ENCODE assay signal across 8 cellular contexts in genomic region chr5:149114403-149115312, GRCh38. TPM values are rescaled to one million over a fixed set of nuclear protein-coding genes. Genes with fewer than 3 reads are reported as not detected.
DNase-seq lines count a peak whose midpoint lies in the region; ATAC-seq and TF ChIP-seq lines count a peak whose summit lies in the region.

No MANE protein-coding gene starts in this region.

- H3K27me3 ChIP-seq in dorsolateral prefrontal cortex = no peaks in the 10 kb centered on the region

- CTCF ChIA-PET in GM10248 (lab: Yijun Ruan, JAX) = interaction anchor here (0.7 to 4.0 kb wide), 15 partner anchors 10 to 1187 kb away, joined by 3 to 54 read pairs (median 4); no protein-coding TSS in a partner anchor
- CTCF ChIA-PET in WTC11 (lab: Charles Lee) = interaction anchor here (0.5 to 6.3 kb wide), 80 partner anchors 10 to 660 kb away, joined by 3 to 78 read pairs (median 5); partner anchors contain the start of genes ABLIM3, ADRB2, GRPEL2 and SH3TC2

- peak; percentile 80 for ATAC-seq in HG02642 (IDR thresholded peaks at IDR 0.05; ENCODE audit: poor library complexity, unreplicated experiment)
- peak; percentile 99 for ATAC-seq in WTC11
- peak; percentile 76 for ATAC-seq in stimulated activated naive CD8-positive, alpha-beta T cell treated with anti-CD3 and anti-CD28 coated beads, Interleukin-15, Interleukin-2, amounts not matched to agents 100 U/mL and 50 U/mL, for 24 hours

- TF ChIP-seq CTCF in GM10248 (IDR thresholded peaks at IDR 0.05; ENCODE audit: control extremely low read depth, extremely low read depth, low read depth, missing control alignments) (peak; percentile 78), WTC11 (IDR thresholded peaks at IDR 0.05) (peak; percentile 48), dorsolateral prefrontal cortex (IDR thresholded peaks at IDR 0.05 in 54 of 56, conservative IDR thresholded peaks at IDR 0.05 in 2 of 56; ENCODE audit: low read depth in 1 of 56, partially characterized antibody in 56 of 56) (peak in 55 of 56 donors; percentile 54 to 93 (median 80))

- POLR2A ChIA-PET in GM10248 (lab: Yijun Ruan, JAX) (no interaction called here), WTC11 (lab: Charles Lee) (interaction anchor here (1.1 kb wide), 1 partner anchor 373 kb away, joined by 3 read pairs; no protein-coding TSS in a partner anchor)

- H3K4me3 ChIP-seq in dorsolateral prefrontal cortex = no peak overlapping the region

- H3K4me3 Mint-ChIP-seq in WTC11 = no peak overlapping the region

- H3K9me3 Mint-ChIP-seq in WTC11 = no peaks in the 10 kb centered on the region

- intact Hi-C loops in dorsolateral prefrontal cortex (cut with DNase I) = loop anchor here (2.0 to 10.0 kb wide), 5 partner anchors 42 to 382 kb away; no protein-coding TSS in a partner anchor

- H3K36me3 Mint-ChIP-seq in WTC11 = no peaks in the 10 kb centered on the region

- H3K4me1 Mint-ChIP-seq in WTC11 = no peaks in the 10 kb centered on the region

- peak; percentile 85 for DNase-seq in A172 (ENCODE audit: low spot score)
- DNase-seq in GM10248 (ENCODE audit: extremely low spot score) = peak; percentile 29
- DNase-seq in NCI-H2107 (lab: John Stamatoyannopoulos, UW) = peak; percentile 1
- DNase-seq in WTC11 (ENCODE audit: low spot score) = peak; percentile 59
- peak in 9 of 10 donors; percentile 56 to 83 (median 64) for DNase-seq in dorsolateral prefrontal cortex
- DNase-seq in medulla oblongata (ENCODE audit: extremely low spot score) = peak; percentile 94
- DNase-seq in stimulated activated naive CD8-positive, alpha-beta T cell treated with anti-CD3 and anti-CD28 coated beads, Interleukin-15, Interleukin-2, amounts not matched to agents 100 U/mL and 50 U/mL, for 24 hours = peak; percentile 42

- H3K27me3 Mint-ChIP-seq in WTC11 (ENCODE audit: low read depth) = no peaks in the 10 kb centered on the region; the same call in 1 of the 2 replicates

- peak overlapping the region in 34 of 59 donors; percentile 8 to 75 (median 54) for H3K27ac ChIP-seq in dorsolateral prefrontal cortex

- no peak overlapping the region for H3K27ac Mint-ChIP-seq in WTC11

TF ChIP-seq in WTC11, 78 proteins besides CTCF, POLR2A, EP300 and RAD21:
- TF ChIP-seq ZNF281 (CRISPR knock-in tag; IDR thresholded peaks at IDR 0.05) (no peak), HMGA2 (CRISPR knock-in tag; IDR thresholded peaks at IDR 0.05) (no peak), NR2C2 (CRISPR knock-in tag; IDR thresholded peaks at IDR 0.05) (no peak), TEAD1 (CRISPR knock-in tag; IDR thresholded peaks at IDR 0.05) (no peak), ZNF396 (CRISPR knock-in tag; IDR thresholded peaks at IDR 0.05; ENCODE audit: borderline replicate concordance) (no peak)

RNA-seq across cellular contexts. Expression of gene ABLIM3, which starts 26.6 kb away (rescaled TPM):
- 12.6 and 15.9 TPM in 2 replicates for total RNA-seq in A172 (2014; rRNA removed; shearing (Covaris generic))
- total RNA-seq in WTC11 (2021) (0.33 to 0.69 TPM (median 0.46 TPM) in 3 replicates), dorsolateral prefrontal cortex (10 to 100 TPM; 26.3 to 60.7 (median 40.9) TPM)

RNA-seq across cellular contexts. Expression of gene SH3TC2, which starts 51.8 kb away (rescaled TPM):
- 7.8 and 10.1 TPM in 2 replicates for total RNA-seq in A172 (2014; rRNA removed; shearing (Covaris generic))
- total RNA-seq in WTC11 (2021) = 0.18 to 0.78 TPM (median 0.61 TPM) in 3 replicates
- 100 to 1,000 TPM in 11 of 120 experiments, 10 to 100 TPM in 105, 1 to 10 TPM in 4; 8.0 to 212 (median 45.8) TPM for total RNA-seq in dorsolateral prefrontal cortex

Comparison
In these comparisons a context has a peak if more than half of its experiments do, and no peak if none do; other contexts are left out.
1. DNase-seq: peak in every context shown above with its lines; median percentile 94 in medulla oblongata; 85 in A172; 64 in dorsolateral prefrontal cortex; 59 in WTC11; 42 in stimulated activated naive CD8-positive, alpha-beta T cell treated with anti-CD3 and anti-CD28 coated beads, Interleukin-15, Interleukin-2, amounts not matched to agents 100 U/mL and 50 U/mL, for 24 hours; 29 in GM10248; 1 in NCI-H2107.